Comparison of ENCODE assay signal across 8 cellular contexts in genomic region chr6:150025201-150025917, GRCh38. TPM values are rescaled to one million over a fixed set of nuclear protein-coding genes. Genes with fewer than 3 reads are reported as not detected.
DNase-seq lines count a peak whose midpoint lies in the region; ATAC-seq and TF ChIP-seq lines count a peak whose summit lies in the region.

A gene with protein sequence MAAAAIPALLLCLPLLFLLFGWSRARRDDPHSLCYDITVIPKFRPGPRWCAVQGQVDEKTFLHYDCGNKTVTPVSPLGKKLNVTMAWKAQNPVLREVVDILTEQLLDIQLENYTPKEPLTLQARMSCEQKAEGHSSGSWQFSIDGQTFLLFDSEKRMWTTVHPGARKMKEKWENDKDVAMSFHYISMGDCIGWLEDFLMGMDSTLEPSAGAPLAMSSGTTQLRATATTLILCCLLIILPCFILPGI (minus strand): TSS chr6:150025532. CDS start chr6:150025471, 61 bp downstream.

- no peak within 1 kb of the TSS for H3K27ac ChIP-seq in fibroblast of lung (ENCODE audit: insufficient read depth, low read length)

- H3K79me2 ChIP-seq in fibroblast of lung (ENCODE audit: control insufficient read depth, insufficient read depth, low read length): no peaks in the 10 kb centered on the region

- H3K27ac Mint-ChIP-seq in chondrocyte (ENCODE audit: unreplicated experiment): no peak within 1 kb of the TSS

- H3K4me3 Mint-ChIP-seq in chondrocyte (ENCODE audit: unreplicated experiment): no peak within 1 kb of the TSS

- H3K9me3 Mint-ChIP-seq in chondrocyte (ENCODE audit: low read depth): no peaks in the 10 kb centered on the region

- H3K36me3 ChIP-seq in ES-I3 (ENCODE audit: insufficient read depth, low read length) (no peaks in the 10 kb centered on the region), fibroblast of lung (ENCODE audit: control insufficient read depth, insufficient read depth, low read length) (no peaks in the 10 kb centered on the region)

- no peaks in the 10 kb centered on the region for H3K4me1 Mint-ChIP-seq in chondrocyte (ENCODE audit: low read depth)

- H3K36me3 Mint-ChIP-seq in chondrocyte (ENCODE audit: low read depth): no peaks in the 10 kb centered on the region

- H3K4me2 ChIP-seq in fibroblast of lung (ENCODE audit: extremely low read depth, insufficient read depth, low read length): peak within 1 kb of the TSS; percentile 95

- ATAC-seq in HG03097 (IDR thresholded peaks at IDR 0.05; ENCODE audit: low FRiP score, unreplicated experiment) (no peak), GM21717 (IDR thresholded peaks at IDR 0.05; ENCODE audit: unreplicated experiment) (no peak)

- H3K4me1 ChIP-seq in ES-I3 (ENCODE audit: insufficient read depth, low read length) (0 out of 2 replicates have a peak, but pooled peaks cover 7% of the 10 kb centered on the region), fibroblast of lung (ENCODE audit: control insufficient read depth, extremely low read depth, insufficient read depth, low read length) (no peaks in the 10 kb centered on the region)

- peak within 1 kb of the TSS; percentile 55 for H2AFZ ChIP-seq in fibroblast of lung (ENCODE audit: low read length)

- H3K9ac ChIP-seq in ES-I3 (ENCODE audit: low read depth, low read length) (peak within 1 kb of the TSS; percentile 52; the same call in 1 of the 2 replicates), fibroblast of lung (ENCODE audit: insufficient read depth, low read length) (no peak within 1 kb of the TSS)

- peaks cover 25% of the 10 kb centered on the region for H3K27me3 ChIP-seq in fibroblast of lung (ENCODE audit: control insufficient read depth, insufficient read depth, low read length)

- H3K9me3 ChIP-seq in ES-I3 (ENCODE audit: control insufficient read depth, insufficient read depth, low read length): no peaks in the 10 kb centered on the region
- H3K9me3 ChIP-seq in fibroblast of lung (ENCODE audit: control insufficient read depth, insufficient read depth, low read depth, low read length): no peaks in the 10 kb centered on the region

- TF ChIP-seq CTCF in fibroblast of lung (conservative IDR thresholded peaks at IDR 0.05 in 1 of 2, IDR thresholded peaks at IDR 0.05 in 1 of 2; ENCODE audit: low read depth in 1 of 2, low read length in 2 of 2) (no peak), chondrocyte (IDR thresholded peaks at IDR 0.05) (no peak)

- H3K27me3 Mint-ChIP-seq in chondrocyte (ENCODE audit: low read depth): peaks cover 40% of the 10 kb centered on the region

- peak; percentile 54 for DNase-seq in RKO (ENCODE audit: low spot score)
- DNase-seq in fibroblast of lung (ENCODE audit: low read depth in 2 of 2): peak; percentile 37 to 70
- peak; percentile 77 for DNase-seq in renal cortical epithelial cell (ENCODE audit: low read depth)
- DNase-seq in chondrocyte (ENCODE audit: low spot score): no peak
- DNase-seq in NCI-H1436 (lab: John Stamatoyannopoulos, UW): no peak

- H4K20me1 ChIP-seq in fibroblast of lung (ENCODE audit: control insufficient read depth, extremely low read depth, insufficient read depth, low read length): no peaks in the 10 kb centered on the region

- peak within 1 kb of the TSS; percentile 41 to 47 (median 46) for H3K4me3 ChIP-seq in fibroblast of lung (replicated peaks in 1 of 4; ENCODE audit: control extremely low read depth in 1 of 4, insufficient read depth in 1 of 4, low read depth in 3 of 4, low read length in 4 of 4)

RNA-seq across cellular contexts. Expression of the gene that starts here (rescaled TPM):
- not detected in 2 replicates for total RNA-seq in fibroblast of lung
- not detected in 2 replicates for polyA plus RNA-seq in fibroblast of lung
- not detected in 2 replicates for polyA plus RNA-seq in fibroblast of lung (2012)
- polyA minus RNA-seq in fibroblast of lung (ENCODE audit: low replicate concordance): not detected in 2 replicates
- 0.99 and 3.1 TPM in 2 replicates for total RNA-seq in renal cortical epithelial cell
- not detected in 3 replicates for total RNA-seq in chondrocyte

Comparison
In these comparisons a context has a peak if more than half of its experiments do, and no peak if none do; other contexts are left out.
1. Peak in DNase-seq, H3K4me3 ChIP-seq and H3K4me2 ChIP-seq in fibroblast of lung; RNA of the gene not detected or under 1 TPM.
2. DNase-seq: peak in RKO (single experiment) and renal cortical epithelial cell (single experiment); none in chondrocyte (single experiment) and NCI-H1436 (single experiment).